Comparison of ENCODE assay signal across 22 cellular contexts in genomic region chr6:69863766-69864165, GRCh38. TPM values are rescaled to one million over a fixed set of nuclear protein-coding genes. Genes with fewer than 3 reads are reported as not detected.
DNase-seq lines count a peak whose midpoint lies in the region; ATAC-seq and TF ChIP-seq lines count a peak whose summit lies in the region.
"Had no signal": no experiment of that assay in that cellular context is flagged by ENCODE, and none has a peak within 500 bp of the region (broad histone marks: within the 10 kb centered on the region; RNA-seq: fewer than 3 reads in every experiment).

No MANE protein-coding gene starts in this region.

- H3K9me3 Mint-ChIP-seq in chondrocyte (ENCODE audit: low read depth): peaks cover 5% of the 10 kb centered on the region
- H3K9me3 Mint-ChIP-seq: H9 had no signal

- in situ Hi-C loops in G401 (cut with HindIII; ENCODE audit: low sequenced_read_pairs): no loop called here

- ATAC-seq in HG03469 (IDR thresholded peaks at IDR 0.05; ENCODE audit: unreplicated experiment) (no peak), GM18519 (IDR thresholded peaks at IDR 0.05; ENCODE audit: low FRiP score, unreplicated experiment) (no peak)
- ATAC-seq: A549, Right ventricle myocardium inferior had no signal

- DNase-seq in G401 (ENCODE audit: low spot score) (peak; percentile 22), SJCRH30 (peak in 1 of 2 experiments; percentile 44), chondrocyte (ENCODE audit: low spot score) (no peak), superior temporal gyrus (ENCODE audit: extremely low spot score) (peak; percentile 16)
- no peak for DNase-seq in activated effector memory CD4-positive, alpha-beta T cell treated with Interleukin-2 at 50 U/mL for 16 hours
- DNase-seq: BE2C, DMS79 treated with DMSO at 0.1 percent for 48 hours, GM23248, H9, NCI-H1092 treated with DMSO at 0.1 percent for 48 hours, NCI-H146, NCI-H2029, NCI-H345, NCI-H524 treated with DMSO at 0.1 percent for 48 hours, Peyer's patch, SK-N-SH had no signal

- peaks cover 2% of the 10 kb centered on the region for H3K36me3 Mint-ChIP-seq in chondrocyte (ENCODE audit: low read depth)

- H3K27ac ChIP-seq in SJCRH30: peak overlapping the region; percentile 82
- H3K27ac ChIP-seq: A549, GM23248, KMS-11, Peyer's patch had no signal

- H3K4me3 ChIP-seq in SJCRH30: no peak overlapping the region
- H3K4me3 ChIP-seq: A549, GM23248, Peyer's patch had no signal

- no peaks in the 10 kb centered on the region; the same call in 1 of the 2 replicates for H3K9me3 ChIP-seq in SJCRH30 (replicated peaks)
- H3K9me3 ChIP-seq: A549, BE2C, Peyer's patch, SK-N-SH had no signal

- H3K36me3 ChIP-seq in SJCRH30: no peaks in the 10 kb centered on the region
- H3K36me3 ChIP-seq: BE2C, Peyer's patch had no signal

- no peak overlapping the region for H3K4me3 Mint-ChIP-seq in chondrocyte (ENCODE audit: unreplicated experiment)
- H3K4me3 Mint-ChIP-seq: H9 had no signal

- peaks cover 38% of the 10 kb centered on the region for H3K4me1 Mint-ChIP-seq in chondrocyte (ENCODE audit: low read depth)

- TF ChIP-seq CTCF in chondrocyte (IDR thresholded peaks at IDR 0.05): no peak

- peak overlapping the region; percentile 39 for H3K27ac Mint-ChIP-seq in chondrocyte (ENCODE audit: unreplicated experiment)
- H3K27ac Mint-ChIP-seq: H9 had no signal

- no peaks in the 10 kb centered on the region for H3K27me3 Mint-ChIP-seq in chondrocyte (ENCODE audit: low read depth)

- H3K27me3 ChIP-seq in SJCRH30: no peaks in the 10 kb centered on the region
- H3K27me3 ChIP-seq: BE2C, Peyer's patch had no signal

- peaks cover 43% of the 10 kb centered on the region for H3K4me1 ChIP-seq in SJCRH30

RNA-seq across cellular contexts. Expression of gene COL19A1, which starts 2.6 kb away (rescaled TPM):
- not detected in 2 replicates for total RNA-seq in G401 (2014; rRNA removed; shearing (Covaris generic))
- 6.1 and 7.3 TPM in 2 replicates for total RNA-seq in SJCRH30 (2014; rRNA removed; shearing (Covaris generic))
- 0.22 to 2.0 TPM (median 2.0 TPM) in 3 replicates for total RNA-seq in chondrocyte
- total RNA-seq: GM23248, H9, HT1080 had no signal

Comparison
In these comparisons a context has a peak if more than half of its experiments do, and no peak if none do; other contexts are left out.
1. DNase-seq: peak in G401 (single experiment) and superior temporal gyrus (single experiment); none in chondrocyte (single experiment) and activated effector memory CD4-positive, alpha-beta T cell treated with Interleukin-2 at 50 U/mL for 16 hours (single experiment).